Comparison of ENCODE assay signal across 1 cellular context in the genomic region with DNA sequence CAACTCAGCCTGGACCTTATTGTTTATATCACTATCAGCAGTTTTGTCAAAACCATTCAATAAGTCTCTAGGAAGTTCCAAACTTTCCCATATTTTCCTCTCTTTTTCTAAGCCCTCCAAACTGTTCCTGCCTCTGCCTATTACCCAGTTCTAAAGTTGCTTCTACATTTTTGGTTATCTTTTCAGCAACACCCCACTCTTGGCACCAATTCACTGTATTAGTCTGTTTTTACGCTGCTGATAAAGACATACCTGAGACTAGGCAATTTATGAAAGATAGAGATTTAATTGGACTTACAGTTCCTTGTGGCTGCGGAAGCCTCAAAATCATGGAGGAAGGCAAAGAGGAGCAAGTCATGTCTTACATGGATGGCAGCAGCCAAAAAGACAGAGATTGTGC.
TF ChIP-seq lines count a peak whose summit lies in the region.

No MANE protein-coding gene starts in this region.

TF ChIP-seq in HEK293, 187 proteins besides CTCF, POLR2A, EP300 and RAD21 (continued from another document):
- TF ChIP-seq, protein P1, sequence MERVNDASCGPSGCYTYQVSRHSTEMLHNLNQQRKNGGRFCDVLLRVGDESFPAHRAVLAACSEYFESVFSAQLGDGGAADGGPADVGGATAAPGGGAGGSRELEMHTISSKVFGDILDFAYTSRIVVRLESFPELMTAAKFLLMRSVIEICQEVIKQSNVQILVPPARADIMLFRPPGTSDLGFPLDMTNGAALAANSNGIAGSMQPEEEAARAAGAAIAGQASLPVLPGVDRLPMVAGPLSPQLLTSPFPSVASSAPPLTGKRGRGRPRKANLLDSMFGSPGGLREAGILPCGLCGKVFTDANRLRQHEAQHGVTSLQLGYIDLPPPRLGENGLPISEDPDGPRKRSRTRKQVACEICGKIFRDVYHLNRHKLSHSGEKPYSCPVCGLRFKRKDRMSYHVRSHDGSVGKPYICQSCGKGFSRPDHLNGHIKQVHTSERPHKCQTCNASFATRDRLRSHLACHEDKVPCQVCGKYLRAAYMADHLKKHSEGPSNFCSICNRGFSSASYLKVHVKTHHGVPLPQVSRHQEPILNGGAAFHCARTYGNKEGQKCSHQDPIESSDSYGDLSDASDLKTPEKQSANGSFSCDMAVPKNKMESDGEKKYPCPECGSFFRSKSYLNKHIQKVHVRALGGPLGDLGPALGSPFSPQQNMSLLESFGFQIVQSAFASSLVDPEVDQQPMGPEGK (tag by site-specific recombination; IDR thresholded peaks at IDR 0.05): no peak
